In the genomic region with DNA sequence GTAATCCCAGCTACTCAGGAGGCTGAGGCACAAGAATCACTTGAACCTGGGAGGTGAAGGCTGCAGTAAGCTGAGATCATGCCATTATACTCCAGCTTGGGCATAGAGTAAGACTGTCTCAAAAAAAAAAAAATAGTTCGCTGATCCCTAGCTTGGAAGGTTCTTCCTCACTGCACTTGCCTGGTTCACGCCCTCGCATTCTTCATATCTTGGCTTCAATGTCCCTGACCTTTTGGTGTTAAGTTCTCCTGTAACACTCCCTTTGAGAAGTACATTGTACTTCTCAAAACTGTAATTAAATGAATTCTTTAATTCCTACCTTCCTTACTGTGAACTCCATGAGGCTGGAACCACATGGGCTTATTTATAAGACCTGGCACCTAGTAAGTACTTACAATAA, we compare ENCODE assay signal across 22 cellular contexts. TPM values are rescaled to one million over a fixed set of nuclear protein-coding genes. Genes with fewer than 3 reads are reported as not detected.
DNase-seq lines count a peak whose midpoint lies in the region; ATAC-seq and TF ChIP-seq lines count a peak whose summit lies in the region.
"Had no signal": no experiment of that assay in that cellular context is flagged by ENCODE, and none has a peak within 500 bp of the region (broad histone marks: within the 10 kb centered on the region; RNA-seq: fewer than 3 reads in every experiment).

No MANE protein-coding gene starts in this region.

- intact Hi-C loops in adrenal gland (cut with DNase I) (loop anchor here in 1 of 2 donors (10.0 kb wide), 1 partner anchor 90 kb away; no protein-coding TSS in a partner anchor), mucosa of descending colon (cut with DNase I, micrococcal nuclease) (no loop called here)
- intact Hi-C loops in activated CD4-positive, alpha-beta memory T cell treated with anti-CD3 and anti-CD28 coated beads for 36 hours (cut with micrococcal nuclease): loop anchor here (5.0 kb wide), 1 partner anchor 57 kb away; no protein-coding TSS in a partner anchor

- H3K36me3 Mint-ChIP-seq in activated CD4-positive, alpha-beta memory T cell treated with anti-CD3 and anti-CD28 coated beads for 36 hours: no peaks in the 10 kb centered on the region
- H3K36me3 Mint-ChIP-seq: naive thymus-derived CD8-positive, alpha-beta T cell had no signal

- H3K27me3 Mint-ChIP-seq in activated CD4-positive, alpha-beta memory T cell treated with anti-CD3 and anti-CD28 coated beads for 36 hours: no peaks in the 10 kb centered on the region
- H3K27me3 Mint-ChIP-seq: IgD-negative memory B cell; naive thymus-derived CD8-positive, alpha-beta T cell had no signal

- peaks cover 0 to 29% (median 16%) of the 10 kb centered on the region in 11 experiments; a peak in 11 of 22 replicates for H4K20me1 ChIP-seq in BLaER1 treated with 17β-estradiol and CSF1 and Interleukin-3, amounts not matched to agents 10 nM and 100 nM

- POLR2A ChIA-PET in activated CD4-positive, alpha-beta memory T cell treated with anti-CD3 and anti-CD28 coated beads for 36 hours (lab: Charles Lee): no interaction called here

- peaks cover 0 to 82% (median 60%) of the 10 kb centered on the region in 11 experiments; a peak in 19 of 22 replicates for H3K27me3 ChIP-seq in BLaER1 treated with 17β-estradiol and CSF1 and Interleukin-3, amounts not matched to agents 10 nM and 100 nM
- H3K27me3 ChIP-seq in adrenal gland: no peaks in the 10 kb centered on the region
- H3K27me3 ChIP-seq: foreskin keratinocyte had no signal

- TF ChIP-seq POLR2A in adrenal gland (IDR thresholded peaks at IDR 0.05): no peak

- WGBS in adrenal gland, 4 donors: 27 to 43% (median 39%) methylated on average over 3 of the region's 3 CpGs

- H3K4me2 ChIP-seq in BLaER1 treated with 17β-estradiol and CSF1 and Interleukin-3, amounts not matched to agents 10 nM and 100 nM: peak overlapping the region in 9 of 11 experiments; percentile 4 to 98 (median 33); a peak in 13 of 22 replicates

- H3K27ac ChIP-seq in BLaER1 treated with 17β-estradiol and CSF1 and Interleukin-3, amounts not matched to agents 10 nM and 100 nM: peak overlapping the region in 5 of 11 experiments; percentile 0 to 73 (median 60); a peak in 8 of 22 replicates
- H3K27ac ChIP-seq in adrenal gland: peak overlapping the region in 4 of 5 donors; percentile 20 to 78 (median 60)
- H3K27ac ChIP-seq: foreskin keratinocyte, lower lobe of right lung had no signal

- peaks cover 32 to 95% (median 47%) of the 10 kb centered on the region in 10 experiments for H3K4me1 ChIP-seq in BLaER1 treated with 17β-estradiol and CSF1 and Interleukin-3, amounts not matched to agents 10 nM and 100 nM
- H3K4me1 ChIP-seq in adrenal gland (replicated peaks in 1 of 2): peaks cover 22 to 30% of the 10 kb centered on the region in 2 donors
- H3K4me1 ChIP-seq in mucosa of descending colon (ENCODE audit: low read depth): peaks cover 10% of the 10 kb centered on the region
- H3K4me1 ChIP-seq: foreskin keratinocyte had no signal

- DNase-seq in M059J (ENCODE audit: low read depth) (peak; percentile 13), adrenal gland (peak in 1 of 7 donors; percentile 58), mucosa of descending colon (peak in 1 of 3 donors; percentile 12), NK-92 (lab: John Stamatoyannopoulos, UW; ENCODE audit: unreplicated experiment) (no peak), ureter (ENCODE audit: low spot score) (no peak), GDM1 (lab: John Stamatoyannopoulos, UW) (no peak)
- no peak for DNase-seq in activated CD4-positive, alpha-beta memory T cell treated with anti-CD3 and anti-CD28 coated beads for 36 hours
- DNase-seq: activated CD8-positive, alpha-beta memory T cell treated with anti-CD3 and anti-CD28 coated beads, Interleukin-2, amount 50 U/mL, for 4 hours; activated gamma-delta T cell treated with Interleukin-2 at 50 U/mL for 16 hours; Calu3; cerebellar nuclear complex; endodermal cell; foreskin keratinocyte; naive thymus-derived CD8-positive, alpha-beta T cell; NCI-H1105; retina had no signal

- peak; percentile 7 for ATAC-seq in mucosa of descending colon
- ATAC-seq: activated CD4-positive, CD25-positive, alpha-beta regulatory T cell treated with anti-CD3 and anti-CD28 coated beads, Interleukin-2, amount 50 U/mL, for 24 hours; foreskin keratinocyte; lower lobe of right lung; naive thymus-derived CD8-positive, alpha-beta T cell had no signal

- TF ChIP-seq CTCF in adrenal gland (IDR thresholded peaks at IDR 0.05): no peak
- no peak for TF ChIP-seq CTCF in mucosa of descending colon (IDR thresholded peaks at IDR 0.05)

- peaks cover 32% of the 10 kb centered on the region for H3K4me1 Mint-ChIP-seq in activated CD4-positive, alpha-beta memory T cell treated with anti-CD3 and anti-CD28 coated beads for 36 hours (ENCODE audit: low read depth)

- no peak overlapping the region for H3K27ac Mint-ChIP-seq in activated CD4-positive, alpha-beta memory T cell treated with anti-CD3 and anti-CD28 coated beads for 36 hours
- H3K27ac Mint-ChIP-seq: endodermal cell had no signal

- H3K9ac ChIP-seq in BLaER1 treated with 17β-estradiol and CSF1 and Interleukin-3, amounts not matched to agents 10 nM and 100 nM: peak overlapping the region in 4 of 11 experiments; percentile 22 to 57 (median 50); a peak in 4 of 22 replicates

- no peaks in the 10 kb centered on the region for H3K9me3 Mint-ChIP-seq in activated CD4-positive, alpha-beta memory T cell treated with anti-CD3 and anti-CD28 coated beads for 36 hours
- H3K9me3 Mint-ChIP-seq: IgD-negative memory B cell; naive thymus-derived CD8-positive, alpha-beta T cell; T-helper 1 cell treated with Interleukin-12 subunit alpha and Interleukin-12 subunit beta and Interleukin-4 antibody, amounts not matched to agents 30 μg/mL and 1 μg/mL, for 36 hours had no signal

- CTCF ChIA-PET in activated CD4-positive, alpha-beta memory T cell treated with anti-CD3 and anti-CD28 coated beads for 36 hours (lab: Charles Lee): interaction anchor here (1.0 to 1.1 kb wide), 2 partner anchors 30 to 221 kb away, joined by 3 read pairs; no protein-coding TSS in a partner anchor

- H3K4me3 Mint-ChIP-seq in activated CD4-positive, alpha-beta memory T cell treated with anti-CD3 and anti-CD28 coated beads for 36 hours: no peak overlapping the region
- H3K4me3 Mint-ChIP-seq: endodermal cell; naive thymus-derived CD8-positive, alpha-beta T cell; T-helper 1 cell treated with Interleukin-12 subunit alpha and Interleukin-12 subunit beta and Interleukin-4 antibody, amounts not matched to agents 30 μg/mL and 1 μg/mL, for 36 hours had no signal

- H3K9me3 ChIP-seq in BLaER1 treated with 17β-estradiol and CSF1 and Interleukin-3, amounts not matched to agents 10 nM and 100 nM (replicated peaks in 1 of 11): no peaks in the 10 kb centered on the region
- H3K9me3 ChIP-seq in adrenal gland (replicated peaks in 1 of 3) (no peaks in the 10 kb centered on the region), mucosa of descending colon (no peaks in the 10 kb centered on the region)
- H3K9me3 ChIP-seq: lower lobe of right lung had no signal

- H3K36me3 ChIP-seq in BLaER1 treated with 17β-estradiol and CSF1 and Interleukin-3, amounts not matched to agents 10 nM and 100 nM: no peaks in the 10 kb centered on the region
- no peaks in the 10 kb centered on the region for H3K36me3 ChIP-seq in adrenal gland (replicated peaks in 1 of 2)
- no peaks in the 10 kb centered on the region for H3K36me3 ChIP-seq in mucosa of descending colon (ENCODE audit: low read depth)
- H3K36me3 ChIP-seq: lower lobe of right lung had no signal

- no peak overlapping the region for H3K4me3 ChIP-seq in BLaER1 treated with 17β-estradiol and CSF1 and Interleukin-3, amounts not matched to agents 10 nM and 100 nM
- H3K4me3 ChIP-seq in adrenal gland (no peak overlapping the region), mucosa of descending colon (no peak overlapping the region)
- H3K4me3 ChIP-seq: lower lobe of right lung had no signal

RNA-seq across cellular contexts. Expression of a gene that starts 16.5 kb away (rescaled TPM):
- total RNA-seq in M059J (2014; rRNA removed; shearing (Covaris generic)): 7.7 and 13.5 TPM in 2 replicates
- total RNA-seq in adrenal gland (100 to 1,000 TPM in 3 of 8 donors, 10 to 100 TPM in 5; 50.4 to 144 (median 90.5) TPM), mucosa of descending colon (100 to 1,000 TPM in 1 of 3 donors, 10 to 100 TPM in 2; 89.9 to 133 (median 91.3) TPM), ureter (133 TPM)
- 100 to 1,000 TPM in 1 of 3 donors, 10 to 100 TPM in 2; 35.1 to 198 (median 80.6) TPM for polyA plus RNA-seq in adrenal gland
- 10 to 100 TPM; 44.0 to 51.6 TPM for total RNA-seq in activated CD4-positive, alpha-beta memory T cell treated with anti-CD3 and anti-CD28 coated beads for 36 hours

RNA-seq across cellular contexts. Expression of a gene that starts 19.3 kb away (rescaled TPM):
- 28.8 and 47.2 TPM in 2 replicates for total RNA-seq in M059J (2014; rRNA removed; shearing (Covaris generic))
- total RNA-seq in adrenal gland (10 to 100 TPM; 32.5 to 84.1 (median 42.5) TPM), mucosa of descending colon (10 to 100 TPM; 13.0 to 17.0 (median 14.9) TPM), ureter (11.6 TPM)
- polyA plus RNA-seq in adrenal gland: 10 to 100 TPM; 17.5 to 19.6 (median 18.6) TPM
- total RNA-seq in activated CD4-positive, alpha-beta memory T cell treated with anti-CD3 and anti-CD28 coated beads for 36 hours: 10 to 100 TPM; 18.7 to 22.0 TPM

RNA-seq across cellular contexts. Expression of a gene that starts 19.5 kb away (rescaled TPM):
- total RNA-seq in M059J (2014; rRNA removed; shearing (Covaris generic)): 21.3 and 43.1 TPM in 2 replicates
- total RNA-seq in adrenal gland (100 to 1,000 TPM in 2 of 8 donors, 10 to 100 TPM in 6; 62.0 to 109 (median 79.9) TPM), mucosa of descending colon (10 to 100 TPM; 46.4 to 60.6 (median 53.2) TPM), ureter (65.2 TPM)
- 10 to 100 TPM; 27.9 to 60.5 (median 44.4) TPM for polyA plus RNA-seq in adrenal gland
- total RNA-seq in activated CD4-positive, alpha-beta memory T cell treated with anti-CD3 and anti-CD28 coated beads for 36 hours: 100 to 1,000 TPM; 107 to 109 TPM

RNA-seq across cellular contexts. Expression of a gene that starts 55.3 kb away (rescaled TPM):
- total RNA-seq in M059J (2014; rRNA removed; shearing (Covaris generic)): not detected in 2 replicates
- total RNA-seq in adrenal gland (under 1 TPM in 2 of 8 donors, not detected in 6; 0.14 to 0.28 TPM), mucosa of descending colon (under 1 TPM in 1 of 3 donors, not detected in 2; 0.34 TPM), ureter (not detected)
- under 1 TPM in 2 of 3 donors, not detected in 1; 0.24 to 0.57 TPM for polyA plus RNA-seq in adrenal gland
- under 1 TPM; 0.90 to 0.94 TPM for total RNA-seq in activated CD4-positive, alpha-beta memory T cell treated with anti-CD3 and anti-CD28 coated beads for 36 hours
- total RNA-seq: aorta, endodermal cell, foreskin keratinocyte had no signal
- polyA plus RNA-seq: foreskin keratinocyte; IgD-negative memory B cell; naive thymus-derived CD8-positive, alpha-beta T cell had no signal
